Comparison of ENCODE assay signal across 15 cellular contexts in genomic region chr10:86170255-86171153, GRCh38.
DNase-seq lines count a peak whose midpoint lies in the region; ATAC-seq and TF ChIP-seq lines count a peak whose summit lies in the region.
"Had no signal": no experiment of that assay in that cellular context is flagged by ENCODE, and none has a peak within 500 bp of the region (broad histone marks: within the 10 kb centered on the region; RNA-seq: fewer than 3 reads in every experiment).

No MANE protein-coding gene starts in this region.

- H3K27me3 Mint-ChIP-seq in activated naive CD8-positive, alpha-beta T cell treated with anti-CD3 and anti-CD28 coated beads, Interleukin-2, amount 10 ng/mL, durations not matched to agents 7 days and 5 days = peaks cover 20% of the 10 kb centered on the region
- H3K27me3 Mint-ChIP-seq in activated naive CD8-positive, alpha-beta T cell treated with anti-CD3 and anti-CD28 coated beads, Interleukin-2, amount 50 U/mL, for 24 hours = peaks cover 2% of the 10 kb centered on the region
- H3K27me3 Mint-ChIP-seq in progenitor cell of endocrine pancreas = peaks cover 2% of the 10 kb centered on the region

- H3K27ac Mint-ChIP-seq in activated naive CD8-positive, alpha-beta T cell treated with anti-CD3 and anti-CD28 coated beads, Interleukin-2, amount 10 ng/mL, durations not matched to agents 7 days and 5 days = no peak overlapping the region
- H3K27ac Mint-ChIP-seq in activated naive CD8-positive, alpha-beta T cell treated with anti-CD3 and anti-CD28 coated beads, Interleukin-2, amount 50 U/mL, for 24 hours = no peak overlapping the region
- H3K27ac Mint-ChIP-seq in progenitor cell of endocrine pancreas = no peak overlapping the region
- H3K27ac Mint-ChIP-seq: activated naive CD4-positive, alpha-beta T cell treated with anti-CD3 and anti-CD28 coated beads for 36 hours; effector memory CD8-positive, alpha-beta T cell; HFFc6 had no signal

- no peak overlapping the region for H3K4me3 Mint-ChIP-seq in activated naive CD8-positive, alpha-beta T cell treated with anti-CD3 and anti-CD28 coated beads, Interleukin-2, amount 10 ng/mL, durations not matched to agents 7 days and 5 days
- no peak overlapping the region for H3K4me3 Mint-ChIP-seq in activated naive CD8-positive, alpha-beta T cell treated with anti-CD3 and anti-CD28 coated beads, Interleukin-2, amount 50 U/mL, for 24 hours
- no peak overlapping the region for H3K4me3 Mint-ChIP-seq in progenitor cell of endocrine pancreas (ENCODE audit: low read depth)
- H3K4me3 Mint-ChIP-seq: activated naive CD4-positive, alpha-beta T cell treated with anti-CD3 and anti-CD28 coated beads for 36 hours; effector memory CD8-positive, alpha-beta T cell; HFFc6 had no signal

- POLR2A ChIA-PET in activated naive CD8-positive, alpha-beta T cell treated with anti-CD3 and anti-CD28 coated beads, Interleukin-2, amount 10 ng/mL, durations not matched to agents 7 days and 5 days (lab: Charles Lee) = no interaction called here

- H3K9me3 Mint-ChIP-seq in activated naive CD8-positive, alpha-beta T cell treated with anti-CD3 and anti-CD28 coated beads, Interleukin-2, amount 10 ng/mL, durations not matched to agents 7 days and 5 days = no peaks in the 10 kb centered on the region
- H3K9me3 Mint-ChIP-seq in activated naive CD8-positive, alpha-beta T cell treated with anti-CD3 and anti-CD28 coated beads, Interleukin-2, amount 50 U/mL, for 24 hours = no peaks in the 10 kb centered on the region
- no peaks in the 10 kb centered on the region for H3K9me3 Mint-ChIP-seq in progenitor cell of endocrine pancreas (ENCODE audit: low read depth)
- H3K9me3 Mint-ChIP-seq: activated naive CD4-positive, alpha-beta T cell treated with anti-CD3 and anti-CD28 coated beads for 36 hours; effector memory CD8-positive, alpha-beta T cell had no signal

- no peak for ATAC-seq in activated naive CD8-positive, alpha-beta T cell treated with anti-CD3 and anti-CD28 coated beads, Interleukin-2, amount 10 ng/mL, durations not matched to agents 7 days and 5 days (ENCODE audit: low read depth)
- no peak for ATAC-seq in activated naive CD8-positive, alpha-beta T cell treated with anti-CD3 and anti-CD28 coated beads, Interleukin-2, amount 50 U/mL, for 24 hours
- ATAC-seq in GM19035 (IDR thresholded peaks at IDR 0.05; ENCODE audit: unreplicated experiment) = no peak
- no peak for ATAC-seq in HG03108 (IDR thresholded peaks at IDR 0.05; ENCODE audit: unreplicated experiment)
- ATAC-seq: A549; effector memory CD8-positive, alpha-beta T cell; foreskin keratinocyte had no signal

- DNase-seq in activated naive CD8-positive, alpha-beta T cell treated with anti-CD3 and anti-CD28 coated beads, Interleukin-2, amount 10 ng/mL, durations not matched to agents 7 days and 5 days = peak; percentile 9
- no peak for DNase-seq in activated naive CD8-positive, alpha-beta T cell treated with anti-CD3 and anti-CD28 coated beads, Interleukin-2, amount 50 U/mL, for 24 hours
- DNase-seq in KBM-7 (peak; percentile 97), UCSD-AML1 (lab: John Stamatoyannopoulos, UW; ENCODE audit: unreplicated experiment) (peak; percentile 43), progenitor cell of endocrine pancreas (ENCODE audit: low spot score, unreplicated experiment) (no peak)
- DNase-seq in stimulated activated CD4-positive, alpha-beta T cell treated with anti-CD3 and anti-CD28 coated beads, Interleukin-4, amount 100 ng/mL, for 4 hours = no peak
- DNase-seq: activated naive CD4-positive, alpha-beta T cell treated with anti-CD3 and anti-CD28 coated beads for 36 hours; effector memory CD8-positive, alpha-beta T cell; foreskin keratinocyte; HFFc6; mammary epithelial cell; NCI-H2081 had no signal

- no peaks in the 10 kb centered on the region for H3K36me3 Mint-ChIP-seq in activated naive CD8-positive, alpha-beta T cell treated with anti-CD3 and anti-CD28 coated beads, Interleukin-2, amount 10 ng/mL, durations not matched to agents 7 days and 5 days
- no peaks in the 10 kb centered on the region for H3K36me3 Mint-ChIP-seq in activated naive CD8-positive, alpha-beta T cell treated with anti-CD3 and anti-CD28 coated beads, Interleukin-2, amount 50 U/mL, for 24 hours (ENCODE audit: low read depth)
- H3K36me3 Mint-ChIP-seq in progenitor cell of endocrine pancreas (ENCODE audit: insufficient read depth) = no peaks in the 10 kb centered on the region

- TF ChIP-seq CTCF in progenitor cell of endocrine pancreas (IDR thresholded peaks at IDR 0.05; ENCODE audit: unreplicated experiment) = no peak

- in situ Hi-C loops in KBM-7 (cut with MboI; ENCODE audit: low pct_unique_long_range_greater_than_20kb, low sequenced_read_pairs) = no loop called here

- no peaks in the 10 kb centered on the region for H3K4me1 Mint-ChIP-seq in activated naive CD8-positive, alpha-beta T cell treated with anti-CD3 and anti-CD28 coated beads, Interleukin-2, amount 10 ng/mL, durations not matched to agents 7 days and 5 days
- H3K4me1 Mint-ChIP-seq in activated naive CD8-positive, alpha-beta T cell treated with anti-CD3 and anti-CD28 coated beads, Interleukin-2, amount 50 U/mL, for 24 hours = peaks cover 2% of the 10 kb centered on the region
- peaks cover 3% of the 10 kb centered on the region for H3K4me1 Mint-ChIP-seq in progenitor cell of endocrine pancreas (ENCODE audit: low read depth)

Comparison
In these comparisons a context has a peak if more than half of its experiments do, and no peak if none do; other contexts are left out.
1. DNase-seq: peak in activated naive CD8-positive, alpha-beta T cell treated with anti-CD3 and anti-CD28 coated beads, Interleukin-2, amount 10 ng/mL, durations not matched to agents 7 days and 5 days (single experiment), KBM-7 (single experiment) and UCSD-AML1 (single experiment); none in activated naive CD8-positive, alpha-beta T cell treated with anti-CD3 and anti-CD28 coated beads, Interleukin-2, amount 50 U/mL, for 24 hours (single experiment), stimulated activated CD4-positive, alpha-beta T cell treated with anti-CD3 and anti-CD28 coated beads, Interleukin-4, amount 100 ng/mL, for 4 hours (0 of 2) and progenitor cell of endocrine pancreas (single experiment).